Comparison of ENCODE assay signal across 26 cellular contexts in genomic region chr5:124626053-124626452, GRCh38.
"Had no signal": no experiment of that assay in that cellular context is flagged by ENCODE, and none has a peak within 500 bp of the region (broad histone marks: within the 10 kb centered on the region; RNA-seq: fewer than 3 reads in every experiment).

No MANE protein-coding gene starts in this region.

- ATAC-seq: effector memory CD8-positive, alpha-beta T cell; esophagus mucosa; gastrocnemius medialis; heart right ventricle; left cardiac atrium; left lung; left ventricle myocardium superior; lower lobe of right lung had no signal

- H3K4me3 Mint-ChIP-seq: dendritic cell treated with granulocyte-macrophage colony-stimulating factor and Interleukin-4, amounts not matched to agents 40 ng/mL and 50 ng/mL, for 4 days; effector memory CD8-positive, alpha-beta T cell; endodermal cell had no signal

- H3K4me1 ChIP-seq: gastrocnemius medialis, left lung, lower lobe of right lung had no signal

- H3K36me3 ChIP-seq: esophagus squamous epithelium, gastrocnemius medialis, heart right ventricle, left lung, lower lobe of right lung had no signal

- H3K9me3 Mint-ChIP-seq: dendritic cell treated with granulocyte-macrophage colony-stimulating factor and Interleukin-4, amounts not matched to agents 40 ng/mL and 50 ng/mL, for 4 days; endodermal cell had no signal

- DNase-seq: effector CD8-positive, alpha-beta T cell; effector memory CD8-positive, alpha-beta T cell; endodermal cell; erythroblast; esophagus squamous epithelium; foreskin fibroblast; foreskin melanocyte; gastrocnemius medialis; glutamatergic neuron; head of caudate nucleus; heart right ventricle; hippocampal formation; left cardiac atrium; left lung; left ventricle myocardium superior; lower lobe of right lung; mesendoderm; midbrain had no signal

- H3K27ac Mint-ChIP-seq: dendritic cell treated with granulocyte-macrophage colony-stimulating factor and Interleukin-4, amounts not matched to agents 40 ng/mL and 50 ng/mL, for 4 days; effector memory CD8-positive, alpha-beta T cell; endodermal cell had no signal

- FAIRE-seq: colon, endometrium, islet of Langerhans, keratinocyte had no signal

- H3K27me3 ChIP-seq: esophagus squamous epithelium, gastrocnemius medialis, left lung had no signal

- H3K9me3 ChIP-seq: esophagus squamous epithelium, gastrocnemius medialis, heart right ventricle, left lung, lower lobe of right lung had no signal

- H3K27ac ChIP-seq: coronary artery, epithelial cell of prostate, esophagus squamous epithelium, gastrocnemius medialis, heart right ventricle, left lung, lower lobe of right lung had no signal

- H3K27me3 Mint-ChIP-seq: effector memory CD8-positive, alpha-beta T cell had no signal

- H3K4me3 ChIP-seq: coronary artery, esophagus squamous epithelium, gastrocnemius medialis, heart right ventricle, left lung, lower lobe of right lung had no signal
